8 cellular contexts compared by ENCODE assay signal in the genomic region with DNA sequence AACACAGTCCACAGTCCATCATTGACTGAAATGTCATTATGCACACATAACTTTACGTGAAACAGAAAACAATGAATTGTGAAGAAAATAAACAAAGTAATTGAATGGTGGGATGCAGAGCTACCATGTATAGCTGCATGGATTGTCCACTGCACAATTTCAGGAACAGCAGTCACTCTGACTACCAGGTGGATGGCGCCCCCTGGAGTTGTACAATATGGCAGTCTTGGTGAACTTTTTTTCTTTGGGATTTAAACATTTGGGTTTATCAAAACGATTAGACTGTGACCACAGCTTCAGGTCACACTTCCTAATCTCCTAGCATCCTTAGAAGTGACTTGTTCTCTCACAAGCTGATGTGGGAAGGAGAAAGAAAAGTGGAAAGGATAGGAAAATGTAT. TPM values are rescaled to one million over a fixed set of nuclear protein-coding genes. Genes with fewer than 3 reads are reported as not detected.
A peak's percentile ranks its signal among the peaks of the same experiment; 100 is the strongest.
DNase-seq lines count a peak whose midpoint lies in the region; ATAC-seq and TF ChIP-seq lines count a peak whose summit lies in the region.

No MANE protein-coding gene starts in this region.

- ATAC-seq in GM21619 (IDR thresholded peaks at IDR 0.05; ENCODE audit: unreplicated experiment), result no peak
- no peak for ATAC-seq in HG03045 (IDR thresholded peaks at IDR 0.05; ENCODE audit: unreplicated experiment)

- no peak overlapping the region for H3K4me3 ChIP-seq in NT2/D1 (ENCODE audit: insufficient read length, low read depth)
- H3K4me3 ChIP-seq in cardiac fibroblast (replicated peaks in 1 of 2; ENCODE audit: low read depth in 2 of 2, low read length in 2 of 2), result no peak overlapping the region

- H3K36me3 Mint-ChIP-seq in immature natural killer cell, result no peaks in the 10 kb centered on the region

- peak; percentile 40 for TF ChIP-seq CTCF in cardiac fibroblast (IDR thresholded peaks at IDR 0.05; ENCODE audit: low read depth, low read length)

- no peak overlapping the region for H3K4me3 Mint-ChIP-seq in immature natural killer cell

- no peak overlapping the region for H3K9ac ChIP-seq in NT2/D1 (ENCODE audit: insufficient read length, low read depth)

- H3K4me1 ChIP-seq in NT2/D1 (ENCODE audit: insufficient read depth, insufficient read length), result no peaks in the 10 kb centered on the region

- H3K9me3 ChIP-seq in NT2/D1 (ENCODE audit: insufficient read depth, low read length), result no peaks in the 10 kb centered on the region

- DNase-seq in NOMO-1 treated with DMSO at 0.1 percent for 48 hours (lab: John Stamatoyannopoulos, UW; ENCODE audit: unreplicated experiment), result peak; percentile 32
- no peak for DNase-seq in NOMO-1 treated with dmso at 0.1 percent for 144 hours (lab: John Stamatoyannopoulos, UW; ENCODE audit: unreplicated experiment)
- peak; percentile 39 for DNase-seq in NT2/D1 (ENCODE audit: low read depth, low spot score)
- peak; percentile 24 to 47 for DNase-seq in cardiac fibroblast (ENCODE audit: low read depth in 2 of 2)
- peak; percentile 26 for DNase-seq in mucosa of gallbladder (ENCODE audit: low spot score)
- DNase-seq in immature natural killer cell, result no peak

- H3K27ac Mint-ChIP-seq in immature natural killer cell, result no peak overlapping the region

- no peaks in the 10 kb centered on the region for H3K27me3 Mint-ChIP-seq in immature natural killer cell (ENCODE audit: low read depth in 3 of 3)

- H3K36me3 ChIP-seq in NT2/D1 (ENCODE audit: insufficient read depth, insufficient read length, low read length), result no peaks in the 10 kb centered on the region

- no peaks in the 10 kb centered on the region for H3K4me1 Mint-ChIP-seq in immature natural killer cell

- no peaks in the 10 kb centered on the region for H3K9me3 Mint-ChIP-seq in immature natural killer cell

- no peaks in the 10 kb centered on the region for H3K27me3 ChIP-seq in NT2/D1 (ENCODE audit: insufficient read depth, insufficient read length)

RNA-seq across cellular contexts. Expression of gene TCF12, which starts 48.9 kb away (rescaled TPM):
- total RNA-seq in mucosa of gallbladder, result 112 TPM
- polyA plus RNA-seq in immature natural killer cell, result 10 to 100 TPM; 34.7 to 79.4 (median 57.6) TPM

Comparison
In these comparisons a context has a peak if more than half of its experiments do, and no peak if none do; other contexts are left out.
1. DNase-seq: peak in NOMO-1 treated with DMSO at 0.1 percent for 48 hours (single experiment), NT2/D1 (single experiment), cardiac fibroblast (2 of 2) and mucosa of gallbladder (single experiment); none in NOMO-1 treated with dmso at 0.1 percent for 144 hours (single experiment) and immature natural killer cell (0 of 3).